In genomic region chr22:39534092-39534506, GRCh38 we compare ENCODE assay signal across 10 cellular contexts. TPM values are rescaled to one million over a fixed set of nuclear protein-coding genes. Genes with fewer than 3 reads are reported as not detected.
DNase-seq lines count a peak whose midpoint lies in the region; FAIRE-seq and TF ChIP-seq lines count a peak whose summit lies in the region.
"Had no signal": no experiment of that assay in that cellular context is flagged by ENCODE, and none has a peak within 500 bp of the region (broad histone marks: within the 10 kb centered on the region; RNA-seq: fewer than 3 reads in every experiment).

No MANE protein-coding gene starts in this region.

- H3K4me2 ChIP-seq in OCI-LY7 (ENCODE audit: low read length) (no peak overlapping the region), endothelial cell of umbilical vein (ENCODE audit: insufficient read depth, low read length) (no peak overlapping the region), smooth muscle cell (no peak overlapping the region)

- POLR2A ChIA-PET in OCI-LY7 (lab: Charles Lee) = no interaction called here
- POLR2A ChIA-PET in endothelial cell of umbilical vein (lab: Charles Lee) = interaction anchor here (0.6 kb wide), 1 partner anchor 14 kb away, joined by 3 read pairs; no protein-coding TSS in a partner anchor

- H3F3A ChIP-seq in smooth muscle cell (ENCODE audit: low read depth) = peaks cover 10% of the 10 kb centered on the region

- WGBS in smooth muscle cell (ENCODE audit: low lambda C conversion rate) = 86% methylated on average over 12 of the region's 12 CpGs

- no peaks in the 10 kb centered on the region for H3K27me3 ChIP-seq in endothelial cell of umbilical vein (ENCODE audit: control insufficient read depth in 2 of 2, insufficient read depth in 2 of 2, low read length in 2 of 2)
- no peaks in the 10 kb centered on the region for H3K27me3 ChIP-seq in smooth muscle cell (ENCODE audit: low read depth)
- H3K27me3 ChIP-seq: heart left ventricle had no signal

- TF ChIP-seq POLR2A in endothelial cell of umbilical vein (IDR thresholded peaks at IDR 0.05; ENCODE audit: low read depth, low read length) = no peak
- TF ChIP-seq POLR2A in GM12891 (IDR thresholded peaks at IDR 0.05; ENCODE audit: low read depth, low read length) = no peak

- no TSS peak for BruUV-seq in OCI-LY7 (replicated peaks; lab: Mats Ljungman, UMichigan)
- no TSS peak for BruUV-seq in endothelial cell of umbilical vein (replicated peaks; lab: Mats Ljungman, UMichigan)

- peak; percentile 8 to 15 for DNase-seq in activated CD4-positive, alpha-beta T cell treated with anti-CD3 and anti-CD28 coated beads, Interleukin-2, amount 50 U/mL, for 48 hours
- DNase-seq in activated CD4-positive, alpha-beta T cell treated with anti-CD3 and anti-CD28 coated beads, Interleukin-2, amount 50 U/mL, for 1 hour = no peak
- DNase-seq in OCI-LY7 (ENCODE audit: low spot score) (no peak), endothelial cell of umbilical vein (ENCODE audit: low read depth, low spot score) (no peak), smooth muscle cell (lab: John Stamatoyannopoulos, UW; ENCODE audit: unreplicated experiment) (no peak), GM12891 (ENCODE audit: insufficient read length, low spot score) (no peak), frontal cortex (ENCODE audit: low spot score in 2 of 2) (no peak), SW 1271 (lab: John Stamatoyannopoulos, UW) (no peak)

- H3K36me3 ChIP-seq in OCI-LY7 (ENCODE audit: insufficient read depth, low read length) (peaks cover 25% of the 10 kb centered on the region), endothelial cell of umbilical vein (ENCODE audit: control insufficient read depth in 2 of 2, extremely low read depth in 1 of 2, insufficient read depth in 2 of 2, low read length in 2 of 2) (no peaks in the 10 kb centered on the region), smooth muscle cell (ENCODE audit: low read depth) (no peaks in the 10 kb centered on the region)

- no peaks in the 10 kb centered on the region for H3K9me3 ChIP-seq in OCI-LY7 (ENCODE audit: low read length)
- no peaks in the 10 kb centered on the region for H3K9me3 ChIP-seq in endothelial cell of umbilical vein (replicated peaks; ENCODE audit: control insufficient read depth, insufficient read depth, low read length)
- no peaks in the 10 kb centered on the region for H3K9me3 ChIP-seq in smooth muscle cell (replicated peaks; ENCODE audit: low read depth)
- H3K9me3 ChIP-seq: heart left ventricle had no signal

- H3K4me3 ChIP-seq in OCI-LY7 (ENCODE audit: low read depth, low read length, poor library complexity, severe bottlenecking) (no peak overlapping the region), endothelial cell of umbilical vein (replicated peaks in 1 of 3; ENCODE audit: insufficient read depth in 1 of 3, low read depth in 1 of 3, low read length in 3 of 3) (no peak overlapping the region), smooth muscle cell (no peak overlapping the region)

- peaks cover 41% of the 10 kb centered on the region for H3K4me1 ChIP-seq in OCI-LY7 (ENCODE audit: insufficient read depth, low read length, poor library complexity, severe bottlenecking)
- peaks cover 25% of the 10 kb centered on the region for H3K4me1 ChIP-seq in endothelial cell of umbilical vein (ENCODE audit: control insufficient read depth, extremely low read depth, insufficient read depth, low read length)
- H3K4me1 ChIP-seq in smooth muscle cell (ENCODE audit: low read depth) = peaks cover 11% of the 10 kb centered on the region

- TF ChIP-seq CTCF in OCI-LY7 (conservative IDR thresholded peaks at IDR 0.05; ENCODE audit: low read length) (no peak), endothelial cell of umbilical vein (IDR thresholded peaks at IDR 0.05; ENCODE audit: extremely low read depth in 1 of 2, insufficient read depth in 1 of 2, low read depth in 1 of 2, low read length in 2 of 2) (peak in 1 of 2 donors; percentile 2), smooth muscle cell (IDR thresholded peaks at IDR 0.05; ENCODE audit: borderline replicate concordance, insufficient read depth, poor library complexity, severe bottlenecking) (no peak)

- H3K27ac ChIP-seq in OCI-LY7 (ENCODE audit: low read depth, low read length, poor library complexity, severe bottlenecking) (no peak overlapping the region), endothelial cell of umbilical vein (ENCODE audit: insufficient read depth, low read depth, low read length) (no peak overlapping the region), smooth muscle cell (ENCODE audit: low read depth) (no peak overlapping the region)

- intact Hi-C loops in OCI-LY7 (cut with micrococcal nuclease; ENCODE audit: unreplicated experiment) = loop anchor here (1.0 to 10.0 kb wide), 4 partner anchors 411 to 641 kb away; partner anchors contain the start of gene TNRC6B
- intact Hi-C loops in endothelial cell of umbilical vein (cut with micrococcal nuclease) = loop anchor here (1.0 to 5.0 kb wide), 4 partner anchors 491 to 813 kb away; partner anchors contain the start of genes ADSL and CBX6

- H3K79me2 ChIP-seq in OCI-LY7 (ENCODE audit: insufficient read depth, low read depth, low read length) (peaks cover 27% of the 10 kb centered on the region), endothelial cell of umbilical vein (ENCODE audit: control insufficient read depth, insufficient read depth, low read length) (peaks cover 25% of the 10 kb centered on the region), smooth muscle cell (ENCODE audit: low read depth) (peaks cover 21% of the 10 kb centered on the region)

- H2AFZ ChIP-seq in OCI-LY7 (ENCODE audit: low read length) = peak overlapping the region; percentile 70; the same call in 1 of the 2 replicates
- H2AFZ ChIP-seq in endothelial cell of umbilical vein (ENCODE audit: low read depth, low read length) = peak overlapping the region; percentile 50
- H2AFZ ChIP-seq in smooth muscle cell (ENCODE audit: low read depth) = peak overlapping the region; percentile 38

- dilution Hi-C loops in endothelial cell of umbilical vein (cut with MboI; ENCODE audit: extremely low pct_ligation_motif_present, low sequenced_read_pairs) = no loop called here

- H4K20me1 ChIP-seq in OCI-LY7 (ENCODE audit: insufficient read depth, low read length) (peaks cover 3% of the 10 kb centered on the region; the same call in 1 of the 2 replicates), endothelial cell of umbilical vein (replicated peaks; ENCODE audit: control insufficient read depth, extremely low read depth, insufficient read depth, low read length) (no peaks in the 10 kb centered on the region), smooth muscle cell (ENCODE audit: low read depth) (peaks cover 12% of the 10 kb centered on the region)

- FAIRE-seq in endothelial cell of umbilical vein (lab: Jason Lieb, UNC) (no peak), GM12891 (lab: Jason Lieb, UNC) (no peak), frontal cortex (lab: Jason Lieb, UNC) (no peak)

- H3K9me2 ChIP-seq in OCI-LY7 (ENCODE audit: insufficient read depth, low read length) = no peaks in the 10 kb centered on the region

- CTCF ChIA-PET in OCI-LY7 (lab: Charles Lee; ENCODE audit: unreplicated experiment) = interaction anchor here (1.4 kb wide), 1 partner anchor 510 kb away, joined by 4 read pairs; no protein-coding TSS in a partner anchor
- CTCF ChIA-PET in endothelial cell of umbilical vein (lab: Charles Lee) = interaction anchor here (0.5 to 6.1 kb wide), 20 partner anchors 22 to 1365 kb away, joined by 3 to 157 read pairs (median 4); partner anchors contain the start of gene CACNA1I

- no peaks in the 10 kb centered on the region for H3K9me1 ChIP-seq in endothelial cell of umbilical vein (replicated peaks; ENCODE audit: control insufficient read depth, extremely low read depth, insufficient read depth, low read length)

- H3K9ac ChIP-seq in endothelial cell of umbilical vein (replicated peaks; ENCODE audit: extremely low read depth, insufficient read depth, low read length) = no peak overlapping the region
- no peak overlapping the region for H3K9ac ChIP-seq in smooth muscle cell (ENCODE audit: low read depth)

RNA-seq across cellular contexts. Expression of gene RPS19BP1, which starts 1.6 kb away (rescaled TPM):
- total RNA-seq in OCI-LY7 (2014; rRNA removed; shearing (Covaris generic)) = 148 and 185 TPM in 2 replicates
- 78.6 and 88.1 TPM in 2 replicates for total RNA-seq in OCI-LY7 (2022)
- total RNA-seq in endothelial cell of umbilical vein = 63.0 and 66.6 TPM in 2 replicates
- 84.3 and 96.5 TPM in 2 replicates for polyA plus RNA-seq in endothelial cell of umbilical vein
- 80.6 and 106 TPM in 2 replicates for polyA plus RNA-seq in endothelial cell of umbilical vein (2011; cell fraction: cytosol; rRNA removed)
- 40.1 and 50.0 TPM in 2 replicates for polyA plus RNA-seq in endothelial cell of umbilical vein (2011; cell fraction: nucleus; rRNA removed)
- 45.5 and 46.8 TPM in 2 replicates for polyA plus RNA-seq in endothelial cell of umbilical vein (2012)
- 10.0 and 14.4 TPM in 2 replicates for polyA minus RNA-seq in endothelial cell of umbilical vein
- 9.5 TPM for polyA minus RNA-seq in endothelial cell of umbilical vein (2011; cell fraction: cytosol; rRNA and poly(A)+ RNA removed)
- 6.6 and 10.2 TPM in 2 replicates for polyA minus RNA-seq in endothelial cell of umbilical vein (2011; cell fraction: nucleus; rRNA and poly(A)+ RNA removed)
- total RNA-seq in smooth muscle cell = 42.8 and 71.6 TPM in 2 replicates
- polyA plus RNA-seq in smooth muscle cell = 97.1 and 115 TPM in 2 replicates
- 62.8 TPM for polyA plus RNA-seq in GM12891 (2012; ENCODE audit: low read depth, missing spikeins)
- total RNA-seq in frontal cortex = 19.6 TPM

RNA-seq across cellular contexts. Expression of gene ATF4, which starts 13.7 kb away (rescaled TPM):
- total RNA-seq in OCI-LY7 (2014; rRNA removed; shearing (Covaris generic)) = 716 and 720 TPM in 2 replicates
- total RNA-seq in OCI-LY7 (2022) (732 and 779 TPM in 2 replicates), endothelial cell of umbilical vein (312 and 324 TPM in 2 replicates), smooth muscle cell (421 and 443 TPM in 2 replicates), frontal cortex (92.9 TPM)
- polyA plus RNA-seq in endothelial cell of umbilical vein (581 and 668 TPM in 2 replicates), smooth muscle cell (288 and 339 TPM in 2 replicates)
- 869 and 960 TPM in 2 replicates for polyA plus RNA-seq in endothelial cell of umbilical vein (2011; cell fraction: cytosol; rRNA removed)
- polyA plus RNA-seq in endothelial cell of umbilical vein (2011; cell fraction: nucleus; rRNA removed) = 1,073 and 1,121 TPM in 2 replicates
- 312 and 313 TPM in 2 replicates for polyA plus RNA-seq in endothelial cell of umbilical vein (2012)
- 203 and 214 TPM in 2 replicates for polyA minus RNA-seq in endothelial cell of umbilical vein
- 187 TPM for polyA minus RNA-seq in endothelial cell of umbilical vein (2011; cell fraction: cytosol; rRNA and poly(A)+ RNA removed)
- 160 and 165 TPM in 2 replicates for polyA minus RNA-seq in endothelial cell of umbilical vein (2011; cell fraction: nucleus; rRNA and poly(A)+ RNA removed)
- 491 TPM for polyA plus RNA-seq in GM12891 (2012; ENCODE audit: low read depth, missing spikeins)

RNA-seq across cellular contexts. Expression of gene MIEF1, which starts 32.0 kb away (rescaled TPM):
- total RNA-seq in OCI-LY7 (2014; rRNA removed; shearing (Covaris generic)) = 32.5 and 34.1 TPM in 2 replicates
- total RNA-seq in OCI-LY7 (2022) (51.9 and 55.0 TPM in 2 replicates), endothelial cell of umbilical vein (24.7 and 31.1 TPM in 2 replicates), smooth muscle cell (11.1 and 17.8 TPM in 2 replicates), frontal cortex (16.3 TPM)
- polyA plus RNA-seq in endothelial cell of umbilical vein (14.2 and 14.8 TPM in 2 replicates), smooth muscle cell (11.3 and 14.5 TPM in 2 replicates)
- 13.2 and 13.6 TPM in 2 replicates for polyA plus RNA-seq in endothelial cell of umbilical vein (2011; cell fraction: cytosol; rRNA removed)
- polyA plus RNA-seq in endothelial cell of umbilical vein (2011; cell fraction: nucleus; rRNA removed) = 10.4 and 11.0 TPM in 2 replicates
- polyA plus RNA-seq in endothelial cell of umbilical vein (2012) = 16.4 and 18.8 TPM in 2 replicates
- 28.1 and 29.4 TPM in 2 replicates for polyA minus RNA-seq in endothelial cell of umbilical vein
- polyA minus RNA-seq in endothelial cell of umbilical vein (2011; cell fraction: cytosol; rRNA and poly(A)+ RNA removed) = 16.6 TPM
- polyA minus RNA-seq in endothelial cell of umbilical vein (2011; cell fraction: nucleus; rRNA and poly(A)+ RNA removed) = 7.9 and 11.6 TPM in 2 replicates
- polyA plus RNA-seq in GM12891 (2012; ENCODE audit: low read depth, missing spikeins) = 19.6 TPM

RNA-seq across cellular contexts. Expression of gene CACNA1I, which starts 36.5 kb away (rescaled TPM):
- 0.03 TPM in 2 replicates for total RNA-seq in OCI-LY7 (2014; rRNA removed; shearing (Covaris generic))
- total RNA-seq in OCI-LY7 (2022) (0.17 TPM in 1 of 2 replicates, not detected in the other), endothelial cell of umbilical vein (not detected in 2 replicates), smooth muscle cell (not detected in 2 replicates), frontal cortex (5.3 TPM)
- polyA plus RNA-seq in endothelial cell of umbilical vein (0.02 TPM in 1 of 2 replicates, not detected in the other), smooth muscle cell (not detected in 2 replicates)
- not detected in 2 replicates for polyA plus RNA-seq in endothelial cell of umbilical vein (2011; cell fraction: cytosol; rRNA removed)
- polyA plus RNA-seq in endothelial cell of umbilical vein (2011; cell fraction: nucleus; rRNA removed) = 0.01 TPM in 1 of 2 replicates, not detected in the other
- polyA plus RNA-seq in endothelial cell of umbilical vein (2012) = not detected in 2 replicates
- not detected in 2 replicates for polyA minus RNA-seq in endothelial cell of umbilical vein
- polyA minus RNA-seq in endothelial cell of umbilical vein (2011; cell fraction: cytosol; rRNA and poly(A)+ RNA removed) = not detected
- polyA minus RNA-seq in endothelial cell of umbilical vein (2011; cell fraction: nucleus; rRNA and poly(A)+ RNA removed) = not detected in 2 replicates
- polyA plus RNA-seq in GM12891 (2012; ENCODE audit: low read depth, missing spikeins) = not detected
- total RNA-seq: dermis blood vessel endothelial cell had no signal

Comparison
In these comparisons a context has a peak if more than half of its experiments do, and no peak if none do; other contexts are left out.
1. DNase-seq: peak in activated CD4-positive, alpha-beta T cell treated with anti-CD3 and anti-CD28 coated beads, Interleukin-2, amount 50 U/mL, for 48 hours (2 of 2); none in activated CD4-positive, alpha-beta T cell treated with anti-CD3 and anti-CD28 coated beads, Interleukin-2, amount 50 U/mL, for 1 hour (single experiment), OCI-LY7 (single experiment), endothelial cell of umbilical vein (single experiment), smooth muscle cell (single experiment), GM12891 (single experiment), frontal cortex (0 of 2) and SW 1271 (0 of 2).
2. Peak in every context shown above with its lines, with median percentiles within 50 percentile points of each other: H2AFZ ChIP-seq.